In genomic region chr17:57373071-57373470, GRCh38 we compare ENCODE assay signal across 1 cellular context.
TF ChIP-seq lines count a peak whose summit lies in the region.

No MANE protein-coding gene starts in this region.

TF ChIP-seq in HepG2, 621 proteins besides CTCF, POLR2A, EP300 and RAD21 (continued from another document and continues in another):
- TF ChIP-seq, protein P1, sequence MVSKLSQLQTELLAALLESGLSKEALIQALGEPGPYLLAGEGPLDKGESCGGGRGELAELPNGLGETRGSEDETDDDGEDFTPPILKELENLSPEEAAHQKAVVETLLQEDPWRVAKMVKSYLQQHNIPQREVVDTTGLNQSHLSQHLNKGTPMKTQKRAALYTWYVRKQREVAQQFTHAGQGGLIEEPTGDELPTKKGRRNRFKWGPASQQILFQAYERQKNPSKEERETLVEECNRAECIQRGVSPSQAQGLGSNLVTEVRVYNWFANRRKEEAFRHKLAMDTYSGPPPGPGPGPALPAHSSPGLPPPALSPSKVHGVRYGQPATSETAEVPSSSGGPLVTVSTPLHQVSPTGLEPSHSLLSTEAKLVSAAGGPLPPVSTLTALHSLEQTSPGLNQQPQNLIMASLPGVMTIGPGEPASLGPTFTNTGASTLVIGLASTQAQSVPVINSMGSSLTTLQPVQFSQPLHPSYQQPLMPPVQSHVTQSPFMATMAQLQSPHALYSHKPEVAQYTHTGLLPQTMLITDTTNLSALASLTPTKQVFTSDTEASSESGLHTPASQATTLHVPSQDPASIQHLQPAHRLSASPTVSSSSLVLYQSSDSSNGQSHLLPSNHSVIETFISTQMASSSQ (IDR thresholded peaks at IDR 0.05; ENCODE audit: low read depth) = no peak
- TF ChIP-seq, protein P1 (CRISPR knock-in tag; IDR thresholded peaks at IDR 0.05; ENCODE audit: borderline replicate concordance) = peak; percentile 44; the same call in 1 of the 2 replicates
- TF ChIP-seq ELF3 (CRISPR knock-in tag; IDR thresholded peaks at IDR 0.05) (peak; percentile 23; the same call in 1 of the 2 replicates), ZNF121 (CRISPR knock-in tag; IDR thresholded peaks at IDR 0.05) (no peak; the same call in 1 of the 2 replicates), TEAD3 (CRISPR knock-in tag; optimal IDR thresholded peaks at IDR 0.05; ENCODE audit: borderline replicate concordance) (peak; percentile 33), SATB2 (CRISPR knock-in tag; IDR thresholded peaks at IDR 0.05) (no peak), GATA4 (IDR thresholded peaks at IDR 0.05; ENCODE audit: borderline replicate concordance, low read depth) (0 out of 2 replicates have a peak, but pooled peaks have one; percentile 31), SIX4 (CRISPR knock-in tag; IDR thresholded peaks at IDR 0.05) (peak; percentile 98), ZNF776 (CRISPR knock-in tag; IDR thresholded peaks at IDR 0.05) (no peak), ARID5B (CRISPR knock-in tag; IDR thresholded peaks at IDR 0.05) (peak; percentile 54; the same call in 1 of the 2 replicates), ZNF841 (CRISPR knock-in tag; IDR thresholded peaks at IDR 0.05; ENCODE audit: borderline replicate concordance) (no peak), ZBTB38 (CRISPR knock-in tag; IDR thresholded peaks at IDR 0.05) (peak; percentile 37; the same call in 1 of the 2 replicates), ZNF558 (CRISPR knock-in tag; IDR thresholded peaks at IDR 0.05; ENCODE audit: borderline replicate concordance) (no peak), PAWR (CRISPR knock-in tag; IDR thresholded peaks at IDR 0.05; ENCODE audit: borderline replicate concordance) (no peak), KLF12 (CRISPR knock-in tag; IDR thresholded peaks at IDR 0.05; ENCODE audit: borderline replicate concordance) (no peak), MLXIP (CRISPR knock-in tag; IDR thresholded peaks at IDR 0.05; ENCODE audit: borderline replicate concordance) (no peak), ZNF335 (CRISPR knock-in tag; IDR thresholded peaks at IDR 0.05) (no peak), ZKSCAN8 (CRISPR knock-in tag; IDR thresholded peaks at IDR 0.05; ENCODE audit: borderline replicate concordance) (0 out of 2 replicates have a peak, but pooled peaks have one; percentile 28), ZFP1 (CRISPR knock-in tag; IDR thresholded peaks at IDR 0.05) (no peak), ZNF446 (CRISPR knock-in tag; IDR thresholded peaks at IDR 0.05) (no peak), ZNF3 (CRISPR knock-in tag; IDR thresholded peaks at IDR 0.05) (peak; percentile 93), HOXA3 (CRISPR knock-in tag; IDR thresholded peaks at IDR 0.05) (0 out of 2 replicates have a peak, but pooled peaks have one; percentile 18), ZNF800 (CRISPR knock-in tag; IDR thresholded peaks at IDR 0.05) (no peak), HDAC2 (CRISPR knock-in tag; IDR thresholded peaks at IDR 0.05) (peak; percentile 67), ZNF382 (CRISPR knock-in tag; IDR thresholded peaks at IDR 0.05; ENCODE audit: borderline replicate concordance) (no peak), TCF7 (IDR thresholded peaks at IDR 0.05; ENCODE audit: low read depth) (0 out of 2 replicates have a peak, but pooled peaks have one; percentile 24), ZNF629 (CRISPR knock-in tag; conservative IDR thresholded peaks at IDR 0.05) (peak; percentile 98), ADNP (CRISPR knock-in tag; IDR thresholded peaks at IDR 0.05) (peak; percentile 89), AKAP8 (CRISPR knock-in tag; IDR thresholded peaks at IDR 0.05) (no peak), KDM4B (CRISPR knock-in tag; IDR thresholded peaks at IDR 0.05) (no peak), ZMYM3 (CRISPR knock-in tag; IDR thresholded peaks at IDR 0.05) (peak; percentile 90), CEBPG (CRISPR knock-in tag; IDR thresholded peaks at IDR 0.05) (peak; percentile 86), NFKB2 (CRISPR knock-in tag; IDR thresholded peaks at IDR 0.05; ENCODE audit: borderline replicate concordance) (no peak)
- TF ChIP-seq, protein P2, sequence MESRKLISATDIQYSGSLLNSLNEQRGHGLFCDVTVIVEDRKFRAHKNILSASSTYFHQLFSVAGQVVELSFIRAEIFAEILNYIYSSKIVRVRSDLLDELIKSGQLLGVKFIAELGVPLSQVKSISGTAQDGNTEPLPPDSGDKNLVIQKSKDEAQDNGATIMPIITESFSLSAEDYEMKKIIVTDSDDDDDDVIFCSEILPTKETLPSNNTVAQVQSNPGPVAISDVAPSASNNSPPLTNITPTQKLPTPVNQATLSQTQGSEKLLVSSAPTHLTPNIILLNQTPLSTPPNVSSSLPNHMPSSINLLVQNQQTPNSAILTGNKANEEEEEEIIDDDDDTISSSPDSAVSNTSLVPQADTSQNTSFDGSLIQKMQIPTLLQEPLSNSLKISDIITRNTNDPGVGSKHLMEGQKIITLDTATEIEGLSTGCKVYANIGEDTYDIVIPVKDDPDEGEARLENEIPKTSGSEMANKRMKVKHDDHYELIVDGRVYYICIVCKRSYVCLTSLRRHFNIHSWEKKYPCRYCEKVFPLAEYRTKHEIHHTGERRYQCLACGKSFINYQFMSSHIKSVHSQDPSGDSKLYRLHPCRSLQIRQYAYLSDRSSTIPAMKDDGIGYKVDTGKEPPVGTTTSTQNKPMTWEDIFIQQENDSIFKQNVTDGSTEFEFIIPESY (CRISPR knock-in tag; IDR thresholded peaks at IDR 0.05) = peak; percentile 36; the same call in 1 of the 2 replicates
- TF ChIP-seq, protein P3, sequence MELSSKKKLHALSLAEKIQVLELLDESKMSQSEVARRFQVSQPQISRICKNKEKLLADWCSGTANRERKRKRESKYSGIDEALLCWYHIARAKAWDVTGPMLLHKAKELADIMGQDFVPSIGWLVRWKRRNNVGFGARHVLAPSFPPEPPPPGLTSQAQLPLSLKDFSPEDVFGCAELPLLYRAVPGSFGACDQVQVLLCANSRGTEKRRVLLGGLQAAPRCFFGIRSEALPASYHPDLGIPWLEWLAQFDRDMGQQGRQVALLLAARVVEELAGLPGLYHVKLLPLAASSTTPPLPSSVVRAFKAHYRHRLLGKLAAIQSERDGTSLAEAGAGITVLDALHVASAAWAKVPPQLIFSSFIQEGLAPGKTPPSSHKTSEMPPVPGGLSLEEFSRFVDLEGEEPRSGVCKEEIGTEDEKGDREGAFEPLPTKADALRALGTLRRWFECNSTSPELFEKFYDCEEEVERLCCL (CRISPR knock-in tag; IDR thresholded peaks at IDR 0.05; ENCODE audit: borderline replicate concordance) = no peak
- TF ChIP-seq, protein P4, sequence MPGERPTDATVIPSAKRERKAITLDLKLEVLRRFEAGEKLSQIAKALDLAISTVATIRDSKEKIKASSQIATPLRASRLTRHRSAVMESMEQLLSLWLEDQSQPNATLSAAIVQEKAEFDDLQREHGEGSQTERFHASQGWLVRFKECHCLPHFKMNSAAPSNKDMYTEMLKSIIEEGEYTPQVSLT (CRISPR knock-in tag; IDR thresholded peaks at IDR 0.05; ENCODE audit: borderline replicate concordance, low read depth) = no peak
- TF ChIP-seq, protein P5, sequence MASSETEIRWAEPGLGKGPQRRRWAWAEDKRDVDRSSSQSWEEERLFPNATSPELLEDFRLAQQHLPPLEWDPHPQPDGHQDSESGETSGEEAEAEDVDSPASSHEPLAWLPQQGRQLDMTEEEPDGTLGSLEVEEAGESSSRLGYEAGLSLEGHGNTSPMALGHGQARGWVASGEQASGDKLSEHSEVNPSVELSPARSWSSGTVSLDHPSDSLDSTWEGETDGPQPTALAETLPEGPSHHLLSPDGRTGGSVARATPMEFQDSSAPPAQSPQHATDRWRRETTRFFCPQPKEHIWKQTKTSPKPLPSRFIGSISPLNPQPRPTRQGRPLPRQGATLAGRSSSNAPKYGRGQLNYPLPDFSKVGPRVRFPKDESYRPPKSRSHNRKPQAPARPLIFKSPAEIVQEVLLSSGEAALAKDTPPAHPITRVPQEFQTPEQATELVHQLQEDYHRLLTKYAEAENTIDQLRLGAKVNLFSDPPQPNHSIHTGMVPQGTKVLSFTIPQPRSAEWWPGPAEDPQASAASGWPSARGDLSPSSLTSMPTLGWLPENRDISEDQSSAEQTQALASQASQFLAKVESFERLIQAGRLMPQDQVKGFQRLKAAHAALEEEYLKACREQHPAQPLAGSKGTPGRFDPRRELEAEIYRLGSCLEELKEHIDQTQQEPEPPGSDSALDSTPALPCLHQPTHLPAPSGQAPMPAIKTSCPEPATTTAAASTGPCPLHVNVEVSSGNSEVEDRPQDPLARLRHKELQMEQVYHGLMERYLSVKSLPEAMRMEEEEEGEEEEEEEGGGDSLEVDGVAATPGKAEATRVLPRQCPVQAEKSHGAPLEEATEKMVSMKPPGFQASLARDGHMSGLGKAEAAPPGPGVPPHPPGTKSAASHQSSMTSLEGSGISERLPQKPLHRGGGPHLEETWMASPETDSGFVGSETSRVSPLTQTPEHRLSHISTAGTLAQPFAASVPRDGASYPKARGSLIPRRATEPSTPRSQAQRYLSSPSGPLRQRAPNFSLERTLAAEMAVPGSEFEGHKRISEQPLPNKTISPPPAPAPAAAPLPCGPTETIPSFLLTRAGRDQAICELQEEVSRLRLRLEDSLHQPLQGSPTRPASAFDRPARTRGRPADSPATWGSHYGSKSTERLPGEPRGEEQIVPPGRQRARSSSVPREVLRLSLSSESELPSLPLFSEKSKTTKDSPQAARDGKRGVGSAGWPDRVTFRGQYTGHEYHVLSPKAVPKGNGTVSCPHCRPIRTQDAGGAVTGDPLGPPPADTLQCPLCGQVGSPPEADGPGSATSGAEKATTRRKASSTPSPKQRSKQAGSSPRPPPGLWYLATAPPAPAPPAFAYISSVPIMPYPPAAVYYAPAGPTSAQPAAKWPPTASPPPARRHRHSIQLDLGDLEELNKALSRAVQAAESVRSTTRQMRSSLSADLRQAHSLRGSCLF (CRISPR knock-in tag; IDR thresholded peaks at IDR 0.05; ENCODE audit: borderline replicate concordance) = no peak
